ENCODE assay signal across 9 cellular contexts in the genomic region with DNA sequence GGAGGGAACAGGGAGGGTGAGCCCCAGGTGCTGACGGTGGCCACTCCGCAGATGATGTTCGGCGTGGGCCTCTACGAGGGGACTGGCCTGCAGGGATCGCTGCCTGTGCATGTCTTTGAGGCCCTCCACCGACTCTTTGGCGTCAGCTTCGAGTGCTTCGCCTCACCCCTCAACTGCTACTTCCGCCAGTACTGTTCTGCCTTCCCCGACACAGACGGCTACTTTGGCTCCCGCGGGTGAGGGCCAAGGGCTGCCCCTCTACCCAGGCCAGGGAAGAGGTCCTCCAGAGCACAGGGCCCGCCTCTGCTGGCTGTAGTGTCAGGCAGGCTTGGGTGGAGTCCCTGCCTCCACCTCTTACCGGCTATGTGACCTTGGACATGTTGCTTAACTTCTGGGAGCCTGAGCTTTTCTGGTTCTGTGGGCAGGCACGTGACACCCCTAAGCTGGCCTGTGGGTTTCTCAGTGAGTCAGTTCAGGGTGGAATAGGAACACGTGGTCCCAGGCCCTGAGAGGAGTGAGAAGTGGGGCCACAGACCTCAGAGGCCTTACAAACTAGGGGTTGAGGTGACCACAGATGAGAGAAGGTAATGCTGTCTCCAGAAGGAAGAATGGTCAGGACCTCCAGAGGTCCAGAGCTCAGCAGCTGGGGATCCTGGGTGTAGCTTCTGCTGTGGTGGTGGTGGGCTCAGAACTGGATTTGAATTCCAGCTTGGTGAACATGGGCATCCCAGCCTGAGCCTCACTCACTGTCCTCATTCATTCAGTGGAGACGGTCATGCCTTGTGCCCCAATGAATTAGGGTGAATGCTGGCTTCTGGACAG. TPM values are rescaled to one million over a fixed set of nuclear protein-coding genes. Genes with fewer than 3 reads are reported as not detected.
DNase-seq lines count a peak whose midpoint lies in the region.
"Had no signal": no experiment of that assay in that cellular context is flagged by ENCODE, and none has a peak within 500 bp of the region (broad histone marks: within the 10 kb centered on the region; RNA-seq: fewer than 3 reads in every experiment).

No MANE protein-coding gene starts in this region.

- peak overlapping the region; percentile 76 for H3K27ac ChIP-seq in subcutaneous abdominal adipose tissue (ENCODE audit: low read depth, low read length)

- peaks cover 4 to 14% (median 11%) of the 10 kb centered on the region in 5 donors for H3K4me1 ChIP-seq in subcutaneous abdominal adipose tissue (ENCODE audit: control insufficient read depth in 5 of 5, insufficient read depth in 5 of 5, low read length in 5 of 5)

- intact Hi-C loops in activated CD4-positive, alpha-beta T cell treated with anti-CD3 and anti-CD28 coated beads, Interleukin-2, amount 10 ng/mL, durations not matched to agents 24 days and 14 days (cut with micrococcal nuclease), result no loop called here
- intact Hi-C loops in activated T-helper 1 cell treated with anti-CD3 and anti-CD28 coated beads, Interleukin-12 subunit alpha, Interleukin-12 subunit beta, Interleukin-2, Interleukin-4 antibody, amounts not matched to agents 30 ng/mL and 10 ng/mL and 1 ng/mL, durations not matched to agents 14 hours and 24 hours and 36 hours (cut with micrococcal nuclease), result no loop called here

- H3K4me3 Mint-ChIP-seq in activated CD4-positive, alpha-beta T cell treated with anti-CD3 and anti-CD28 coated beads, Interleukin-2, amount 10 ng/mL, durations not matched to agents 24 days and 14 days, result no peak overlapping the region
- H3K4me3 Mint-ChIP-seq in activated T-helper 1 cell treated with anti-CD3 and anti-CD28 coated beads, Interleukin-12 subunit alpha, Interleukin-12 subunit beta, Interleukin-2, Interleukin-4 antibody, amounts not matched to agents 30 ng/mL and 10 ng/mL and 1 ng/mL, durations not matched to agents 14 hours and 24 hours and 36 hours, result no peak overlapping the region

- peak overlapping the region; percentile 74 for H3K27ac Mint-ChIP-seq in activated CD4-positive, alpha-beta T cell treated with anti-CD3 and anti-CD28 coated beads, Interleukin-2, amount 10 ng/mL, durations not matched to agents 24 days and 14 days
- H3K27ac Mint-ChIP-seq in activated T-helper 1 cell treated with anti-CD3 and anti-CD28 coated beads, Interleukin-12 subunit alpha, Interleukin-12 subunit beta, Interleukin-2, Interleukin-4 antibody, amounts not matched to agents 30 ng/mL and 10 ng/mL and 1 ng/mL, durations not matched to agents 14 hours and 24 hours and 36 hours, result peak overlapping the region; percentile 73

- no peaks in the 10 kb centered on the region for H3K27me3 ChIP-seq in subcutaneous abdominal adipose tissue (ENCODE audit: control insufficient read depth in 5 of 5, insufficient read depth in 4 of 5, low read length in 5 of 5)

- H3K36me3 ChIP-seq in subcutaneous abdominal adipose tissue (ENCODE audit: control insufficient read depth in 5 of 5, insufficient read depth in 5 of 5, low read length in 5 of 5), result peaks cover 7 to 96% (median 88%) of the 10 kb centered on the region in 5 donors

- H3K9me3 Mint-ChIP-seq in activated CD4-positive, alpha-beta T cell treated with anti-CD3 and anti-CD28 coated beads, Interleukin-2, amount 10 ng/mL, durations not matched to agents 24 days and 14 days, result no peaks in the 10 kb centered on the region
- H3K9me3 Mint-ChIP-seq in activated T-helper 1 cell treated with anti-CD3 and anti-CD28 coated beads, Interleukin-12 subunit alpha, Interleukin-12 subunit beta, Interleukin-2, Interleukin-4 antibody, amounts not matched to agents 30 ng/mL and 10 ng/mL and 1 ng/mL, durations not matched to agents 14 hours and 24 hours and 36 hours, result no peaks in the 10 kb centered on the region

- no peaks in the 10 kb centered on the region for H3K9me3 ChIP-seq in subcutaneous abdominal adipose tissue (ENCODE audit: control insufficient read depth in 5 of 5, low read length in 5 of 5)

- no peaks in the 10 kb centered on the region for H3K27me3 Mint-ChIP-seq in activated CD4-positive, alpha-beta T cell treated with anti-CD3 and anti-CD28 coated beads, Interleukin-2, amount 10 ng/mL, durations not matched to agents 24 days and 14 days
- H3K27me3 Mint-ChIP-seq in activated T-helper 1 cell treated with anti-CD3 and anti-CD28 coated beads, Interleukin-12 subunit alpha, Interleukin-12 subunit beta, Interleukin-2, Interleukin-4 antibody, amounts not matched to agents 30 ng/mL and 10 ng/mL and 1 ng/mL, durations not matched to agents 14 hours and 24 hours and 36 hours (ENCODE audit: insufficient read depth), result no peaks in the 10 kb centered on the region

- H3K4me3 ChIP-seq in subcutaneous abdominal adipose tissue (ENCODE audit: low read depth in 1 of 5, low read length in 5 of 5), result no peak overlapping the region

- peaks cover 47% of the 10 kb centered on the region for H3K36me3 Mint-ChIP-seq in activated CD4-positive, alpha-beta T cell treated with anti-CD3 and anti-CD28 coated beads, Interleukin-2, amount 10 ng/mL, durations not matched to agents 24 days and 14 days (ENCODE audit: low read depth)
- peaks cover 41% of the 10 kb centered on the region for H3K36me3 Mint-ChIP-seq in activated T-helper 1 cell treated with anti-CD3 and anti-CD28 coated beads, Interleukin-12 subunit alpha, Interleukin-12 subunit beta, Interleukin-2, Interleukin-4 antibody, amounts not matched to agents 30 ng/mL and 10 ng/mL and 1 ng/mL, durations not matched to agents 14 hours and 24 hours and 36 hours (ENCODE audit: low read depth)

- peaks cover 7% of the 10 kb centered on the region for H3K4me1 Mint-ChIP-seq in activated CD4-positive, alpha-beta T cell treated with anti-CD3 and anti-CD28 coated beads, Interleukin-2, amount 10 ng/mL, durations not matched to agents 24 days and 14 days
- peaks cover 13% of the 10 kb centered on the region for H3K4me1 Mint-ChIP-seq in activated T-helper 1 cell treated with anti-CD3 and anti-CD28 coated beads, Interleukin-12 subunit alpha, Interleukin-12 subunit beta, Interleukin-2, Interleukin-4 antibody, amounts not matched to agents 30 ng/mL and 10 ng/mL and 1 ng/mL, durations not matched to agents 14 hours and 24 hours and 36 hours (ENCODE audit: low read depth)

- DNase-seq in activated CD4-positive, alpha-beta T cell treated with anti-CD3 and anti-CD28 coated beads, Interleukin-2, amount 10 ng/mL, durations not matched to agents 24 days and 14 days, result no peak
- DNase-seq in activated CD4-positive, alpha-beta T cell treated with anti-CD3 and anti-CD28 coated beads for 1 hour, result no peak
- no peak for DNase-seq in activated T-helper 1 cell treated with anti-CD3 and anti-CD28 coated beads, Interleukin-12 subunit alpha, Interleukin-12 subunit beta, Interleukin-2, Interleukin-4 antibody, amounts not matched to agents 30 ng/mL and 10 ng/mL and 1 ng/mL, durations not matched to agents 14 hours and 24 hours and 36 hours (ENCODE audit: low spot score)
- DNase-seq in iris pigment epithelial cell (ENCODE audit: low read depth), result peak; percentile 97
- DNase-seq in epidermal melanocyte (ENCODE audit: insufficient read length, low spot score), result no peak
- DNase-seq in effector CD4-positive, alpha-beta T cell, result no peak
- DNase-seq in NCI-H1694 treated with DMSO at 0.1 percent for 48 hours (lab: John Stamatoyannopoulos, UW), result no peak
- DNase-seq: glutamatergic neuron had no signal

- H3K9ac ChIP-seq in subcutaneous abdominal adipose tissue (ENCODE audit: low read length in 5 of 5), result peak overlapping the region in 2 of 5 donors; percentile 22 to 41

RNA-seq across cellular contexts. Expression of a gene that starts 11.9 kb away (rescaled TPM):
- 26.1 and 27.8 TPM in 2 replicates for total RNA-seq in activated CD4-positive, alpha-beta T cell treated with anti-CD3 and anti-CD28 coated beads, Interleukin-2, amount 10 ng/mL, durations not matched to agents 24 days and 14 days
- total RNA-seq in activated T-helper 1 cell treated with anti-CD3 and anti-CD28 coated beads, Interleukin-12 subunit alpha, Interleukin-12 subunit beta, Interleukin-2, Interleukin-4 antibody, amounts not matched to agents 30 ng/mL and 10 ng/mL and 1 ng/mL, durations not matched to agents 14 hours and 24 hours and 36 hours, result 27.9 and 28.5 TPM in 2 replicates

RNA-seq across cellular contexts. Expression of a gene that starts 25.6 kb away (rescaled TPM):
- total RNA-seq in activated CD4-positive, alpha-beta T cell treated with anti-CD3 and anti-CD28 coated beads, Interleukin-2, amount 10 ng/mL, durations not matched to agents 24 days and 14 days, result 37.5 and 39.5 TPM in 2 replicates
- total RNA-seq in activated T-helper 1 cell treated with anti-CD3 and anti-CD28 coated beads, Interleukin-12 subunit alpha, Interleukin-12 subunit beta, Interleukin-2, Interleukin-4 antibody, amounts not matched to agents 30 ng/mL and 10 ng/mL and 1 ng/mL, durations not matched to agents 14 hours and 24 hours and 36 hours, result 38.3 and 40.9 TPM in 2 replicates

RNA-seq across cellular contexts. Expression of a gene that starts 34.4 kb away (rescaled TPM):
- total RNA-seq in activated CD4-positive, alpha-beta T cell treated with anti-CD3 and anti-CD28 coated beads, Interleukin-2, amount 10 ng/mL, durations not matched to agents 24 days and 14 days, result 3.2 and 4.0 TPM in 2 replicates
- 1.5 and 1.9 TPM in 2 replicates for total RNA-seq in activated T-helper 1 cell treated with anti-CD3 and anti-CD28 coated beads, Interleukin-12 subunit alpha, Interleukin-12 subunit beta, Interleukin-2, Interleukin-4 antibody, amounts not matched to agents 30 ng/mL and 10 ng/mL and 1 ng/mL, durations not matched to agents 14 hours and 24 hours and 36 hours

RNA-seq across cellular contexts. Expression of a gene that starts 55.2 kb away (rescaled TPM):
- 48.7 and 50.8 TPM in 2 replicates for total RNA-seq in activated CD4-positive, alpha-beta T cell treated with anti-CD3 and anti-CD28 coated beads, Interleukin-2, amount 10 ng/mL, durations not matched to agents 24 days and 14 days
- 43.0 and 46.9 TPM in 2 replicates for total RNA-seq in activated T-helper 1 cell treated with anti-CD3 and anti-CD28 coated beads, Interleukin-12 subunit alpha, Interleukin-12 subunit beta, Interleukin-2, Interleukin-4 antibody, amounts not matched to agents 30 ng/mL and 10 ng/mL and 1 ng/mL, durations not matched to agents 14 hours and 24 hours and 36 hours

RNA-seq across cellular contexts. Expression of a gene that starts 55.4 kb away (rescaled TPM):
- total RNA-seq in activated CD4-positive, alpha-beta T cell treated with anti-CD3 and anti-CD28 coated beads, Interleukin-2, amount 10 ng/mL, durations not matched to agents 24 days and 14 days, result 2.0 and 2.4 TPM in 2 replicates
- total RNA-seq in activated T-helper 1 cell treated with anti-CD3 and anti-CD28 coated beads, Interleukin-12 subunit alpha, Interleukin-12 subunit beta, Interleukin-2, Interleukin-4 antibody, amounts not matched to agents 30 ng/mL and 10 ng/mL and 1 ng/mL, durations not matched to agents 14 hours and 24 hours and 36 hours, result 1.9 and 3.4 TPM in 2 replicates
